ENCODE assay signal across 2 cellular contexts in the genomic region with DNA sequence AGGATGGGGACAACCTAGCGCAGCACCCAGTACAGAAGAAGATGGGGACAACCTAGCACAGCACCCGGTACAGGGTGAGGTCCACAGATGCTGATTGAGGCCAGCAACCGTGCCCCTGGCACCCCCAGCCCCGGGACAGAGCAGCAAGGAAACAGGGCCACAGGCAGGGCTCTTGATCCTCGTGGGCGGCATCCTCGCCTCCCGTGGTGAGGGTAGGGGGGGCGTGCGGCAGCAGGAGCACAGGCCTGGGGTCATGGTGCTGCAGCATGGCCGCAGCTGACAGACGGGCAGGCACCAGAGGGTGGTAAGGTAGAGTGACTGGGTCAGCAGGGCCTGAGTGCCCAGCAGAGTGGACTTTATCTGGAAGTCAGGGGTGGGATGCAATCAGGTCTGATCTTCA.
TF ChIP-seq lines count a peak whose summit lies in the region.

No MANE protein-coding gene starts in this region.

TF ChIP-seq in HEK293, 187 proteins besides CTCF, POLR2A, EP300 and RAD21:
- TF ChIP-seq ZFHX2 (tag by site-specific recombination; conservative IDR thresholded peaks at IDR 0.05) (0 out of 2 replicates have a peak, but pooled peaks have one; percentile 8), GLIS1 (tag by site-specific recombination; IDR thresholded peaks at IDR 0.05) (no peak)

TF ChIP-seq in H1, 55 proteins besides CTCF, POLR2A, EP300 and RAD21:
- no peak for TF ChIP-seq KDM1A (IDR thresholded peaks at IDR 0.05; ENCODE audit: borderline replicate concordance, low read length)
- no peak for TF ChIP-seq TEAD4 (IDR thresholded peaks at IDR 0.05; ENCODE audit: low read depth, low read length)
- TF ChIP-seq YY1 (IDR thresholded peaks at IDR 0.05; ENCODE audit: low read depth, low read length): no peak
- TF ChIP-seq KDM4A (IDR thresholded peaks at IDR 0.05; ENCODE audit: low read depth, low read length, severe bottlenecking): no peak
- no peak for TF ChIP-seq CREB1 (IDR thresholded peaks at IDR 0.05)
- no peak for TF ChIP-seq RXRA (IDR thresholded peaks at IDR 0.05; ENCODE audit: insufficient read depth, low read depth, low read length)
- TF ChIP-seq SUZ12 (IDR thresholded peaks at IDR 0.05; ENCODE audit: low read length): no peak
- TF ChIP-seq POLR2AphosphoS5 (IDR thresholded peaks at IDR 0.05; ENCODE audit: low read depth, low read length): no peak
- no peak for TF ChIP-seq ZNF274 (IDR thresholded peaks at IDR 0.05; ENCODE audit: borderline replicate concordance, extremely low read depth, low read length)
- no peak for TF ChIP-seq BCL11A (IDR thresholded peaks at IDR 0.05; ENCODE audit: low read depth in 2 of 2, low read length in 2 of 2)
- TF ChIP-seq SP2 (IDR thresholded peaks at IDR 0.05; ENCODE audit: low read length): no peak
- TF ChIP-seq, protein P1, sequence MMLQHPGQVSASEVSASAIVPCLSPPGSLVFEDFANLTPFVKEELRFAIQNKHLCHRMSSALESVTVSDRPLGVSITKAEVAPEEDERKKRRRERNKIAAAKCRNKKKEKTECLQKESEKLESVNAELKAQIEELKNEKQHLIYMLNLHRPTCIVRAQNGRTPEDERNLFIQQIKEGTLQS (IDR thresholded peaks at IDR 0.05; ENCODE audit: insufficient read depth, low read depth, low read length): no peak
- TF ChIP-seq SAP30 (IDR thresholded peaks at IDR 0.05; ENCODE audit: insufficient read depth, insufficient replicate concordance, low read length): no peak
- no peak for TF ChIP-seq SRF (IDR thresholded peaks at IDR 0.05; ENCODE audit: low read depth, low read length)
- TF ChIP-seq GTF2F1 (IDR thresholded peaks at IDR 0.05; ENCODE audit: borderline replicate concordance, low read depth, low read length): no peak
- no peak for TF ChIP-seq MAFK (IDR thresholded peaks at IDR 0.05; ENCODE audit: low read depth, low read length)
- TF ChIP-seq CBX8 (IDR thresholded peaks at IDR 0.05; ENCODE audit: borderline replicate concordance, low read depth, low read length): no peak
- no peak for TF ChIP-seq CHD2 (IDR thresholded peaks at IDR 0.05; ENCODE audit: low read length)
